Comparison of ENCODE assay signal across 1 cellular context in genomic region chr6:139744891-139745290, GRCh38.
TF ChIP-seq lines count a peak whose summit lies in the region.

No MANE protein-coding gene starts in this region.

TF ChIP-seq in IMR-90, 13 proteins besides CTCF, POLR2A, EP300 and RAD21 (continued from another document):
- no peak for TF ChIP-seq CHD1 (IDR thresholded peaks at IDR 0.05; ENCODE audit: low read depth, low read length)
- no peak for TF ChIP-seq BHLHE40 (IDR thresholded peaks at IDR 0.05; ENCODE audit: low read depth, low read length)
- no peak for TF ChIP-seq ELK1 (IDR thresholded peaks at IDR 0.05; ENCODE audit: borderline replicate concordance, low read depth, low read length)
- no peak for TF ChIP-seq NFE2L2 (IDR thresholded peaks at IDR 0.05; ENCODE audit: low read depth, low read length)
- no peak for TF ChIP-seq SMC3 (IDR thresholded peaks at IDR 0.05; ENCODE audit: low read depth, low read length)
- no peak for TF ChIP-seq FOS (IDR thresholded peaks at IDR 0.05; ENCODE audit: low read depth, low read length)
- no peak for TF ChIP-seq MAFK (IDR thresholded peaks at IDR 0.05; ENCODE audit: low read depth, low read length)
- no peak for TF ChIP-seq MXI1 (IDR thresholded peaks at IDR 0.05; ENCODE audit: borderline replicate concordance, low read depth, low read length)
- no peak for TF ChIP-seq MAZ (IDR thresholded peaks at IDR 0.05; ENCODE audit: borderline replicate concordance, low read depth, low read length)
